ENCODE assay signal across 10 cellular contexts in genomic region chr7:106064329-106064728, GRCh38. TPM values are rescaled to one million over a fixed set of nuclear protein-coding genes. Genes with fewer than 3 reads are reported as not detected.
DNase-seq lines count a peak whose midpoint lies in the region; ATAC-seq, FAIRE-seq and TF ChIP-seq lines count a peak whose summit lies in the region.
"Had no signal": no experiment of that assay in that cellular context is flagged by ENCODE, and none has a peak within 500 bp of the region (broad histone marks: within the 10 kb centered on the region; RNA-seq: fewer than 3 reads in every experiment).

No MANE protein-coding gene starts in this region.

- H3K79me2 ChIP-seq in HCT116 (ENCODE audit: insufficient read depth, low read length) (no peaks in the 10 kb centered on the region), PC-9 (ENCODE audit: low read depth) (no peaks in the 10 kb centered on the region), keratinocyte (ENCODE audit: control insufficient read depth, insufficient read depth, low read length) (no peaks in the 10 kb centered on the region)

- BruUV-seq in HCT116 (replicated peaks; lab: Mats Ljungman, UMichigan): no TSS peak
- BruUV-seq in PC-9 (replicated peaks; lab: Mats Ljungman, UMichigan): no TSS peak

- CTCF ChIA-PET in HCT116 (lab: Charles Lee): interaction anchor here (1.3 to 2.7 kb wide), 2 partner anchors 9 to 89 kb away, joined by 5 to 14 read pairs; no protein-coding TSS in a partner anchor
- CTCF ChIA-PET in PC-9 (lab: Charles Lee): no interaction called here
- CTCF ChIA-PET in CD8-positive, alpha-beta memory T cell (lab: Charles Lee): interaction anchor here (1.4 kb wide), 1 partner anchor 9 kb away, joined by 3 read pairs; no protein-coding TSS in a partner anchor
- CTCF ChIA-PET in HEK293T (lab: Yijun Ruan, JAX): no interaction called here

- no peak for TF ChIP-seq POLR2A in HCT116 (IDR thresholded peaks at IDR 0.05; ENCODE audit: borderline replicate concordance, extremely low read depth, insufficient read depth, insufficient read length)
- TF ChIP-seq POLR2A in stomach (IDR thresholded peaks at IDR 0.05): no peak

- no peaks in the 10 kb centered on the region for H3K36me3 Mint-ChIP-seq in CD8-positive, alpha-beta memory T cell
- H3K36me3 Mint-ChIP-seq: activated naive CD8-positive, alpha-beta T cell had no signal

- TF ChIP-seq RAD21 in HCT116 (IDR thresholded peaks at IDR 0.05; ENCODE audit: low read depth): no peak

- no peak for TF ChIP-seq EP300 in stomach (IDR thresholded peaks at IDR 0.05)

- POLR2A ChIA-PET in HCT116 (lab: Charles Lee): no interaction called here
- POLR2A ChIA-PET in PC-9 (lab: Charles Lee; ENCODE audit: unreplicated experiment): interaction anchor here (0.6 to 1.1 kb wide), 2 partner anchors 13 to 48 kb away, joined by 3 to 14 read pairs; partner anchors contain the start of gene SYPL1
- POLR2A ChIA-PET in CD8-positive, alpha-beta memory T cell (lab: Charles Lee): no interaction called here
- POLR2A ChIA-PET in HEK293T (lab: Yijun Ruan, JAX): interaction anchor here (1.7 kb wide), 1 partner anchor 49 kb away, joined by 3 read pairs; no protein-coding TSS in a partner anchor

- no peak for TF ChIP-seq CTCF in HCT116 (IDR thresholded peaks at IDR 0.05 in 2 of 3, conservative IDR thresholded peaks at IDR 0.05 in 1 of 3; ENCODE audit: borderline replicate concordance in 1 of 3, insufficient read depth in 1 of 3, low read depth in 2 of 3, low read length in 2 of 3)
- TF ChIP-seq CTCF in PC-9 (conservative IDR thresholded peaks at IDR 0.05): no peak
- no peak for TF ChIP-seq CTCF in keratinocyte (optimal IDR thresholded peaks at IDR 0.05 in 1 of 3, IDR thresholded peaks at IDR 0.05 in 1 of 3, conservative IDR thresholded peaks at IDR 0.05 in 1 of 3; ENCODE audit: extremely low read depth in 1 of 3, insufficient read depth in 2 of 3, low read length in 3 of 3)
- no peak for TF ChIP-seq CTCF in stomach (IDR thresholded peaks at IDR 0.05)

- H3K27me3 ChIP-seq in HCT116 (ENCODE audit: insufficient read depth, low read length) (no peaks in the 10 kb centered on the region), PC-9 (ENCODE audit: insufficient read depth, low read depth) (no peaks in the 10 kb centered on the region), keratinocyte (ENCODE audit: control insufficient read depth, extremely low read depth, insufficient read depth, low read length) (no peaks in the 10 kb centered on the region), stomach (no peaks in the 10 kb centered on the region)
- H3K27me3 ChIP-seq in CD8-positive, alpha-beta memory T cell (ENCODE audit: insufficient read depth, low read length, poor library complexity, severe bottlenecking): no peaks in the 10 kb centered on the region

- peak overlapping the region in 1 of 2 experiments; percentile 49; a peak in 2 of 4 replicates for H3K4me3 ChIP-seq in HCT116 (replicated peaks in 1 of 2; ENCODE audit: low read depth in 1 of 2, low read length in 2 of 2)
- H3K4me3 ChIP-seq in PC-9: no peak overlapping the region
- H3K4me3 ChIP-seq in keratinocyte (ENCODE audit: control insufficient read depth in 2 of 3, extremely low read depth in 1 of 3, insufficient read depth in 2 of 3, low read depth in 1 of 3, low read length in 3 of 3): no peak overlapping the region
- H3K4me3 ChIP-seq in stomach: no peak overlapping the region
- no peak overlapping the region for H3K4me3 ChIP-seq in CD8-positive, alpha-beta memory T cell (ENCODE audit: low read length)

- H3K27ac Mint-ChIP-seq in CD8-positive, alpha-beta memory T cell: no peak overlapping the region
- peak overlapping the region in 1 of 2 donors; percentile 72 for H3K27ac Mint-ChIP-seq in stimulated activated naive CD8-positive, alpha-beta T cell treated with anti-CD3 and anti-CD28 coated beads, Interleukin-15, amount 100 ng/mL, for 72 hours
- H3K27ac Mint-ChIP-seq: activated naive CD8-positive, alpha-beta T cell; T-helper 2 cell treated with Interferon-gamma antibody and Interleukin-4, amounts not matched to agents 5 μg/mL and 100 μg/mL, for 36 hours had no signal

- H3K9me2 ChIP-seq in HCT116 (ENCODE audit: insufficient read depth) (no peaks in the 10 kb centered on the region), PC-9 (ENCODE audit: insufficient read depth) (no peaks in the 10 kb centered on the region)

- H3K4me1 ChIP-seq in HCT116 (ENCODE audit: control insufficient read depth in 1 of 2, insufficient read depth in 2 of 2, low read length in 2 of 2): peaks cover 15 to 40% of the 10 kb centered on the region in 2 experiments
- H3K4me1 ChIP-seq in PC-9 (replicated peaks; ENCODE audit: insufficient read depth): peaks cover 84% of the 10 kb centered on the region
- peaks cover 77% of the 10 kb centered on the region for H3K4me1 ChIP-seq in keratinocyte (ENCODE audit: control insufficient read depth, extremely low read depth, insufficient read depth, low read length)
- peaks cover 41 to 66% (median 50%) of the 10 kb centered on the region in 4 donors for H3K4me1 ChIP-seq in stomach
- no peaks in the 10 kb centered on the region for H3K4me1 ChIP-seq in CD8-positive, alpha-beta memory T cell (ENCODE audit: insufficient read depth, low read length)

- H3K9ac ChIP-seq in HCT116 (ENCODE audit: low read length) (peak overlapping the region; percentile 52), keratinocyte (ENCODE audit: control insufficient read depth, extremely low read depth, insufficient read depth, low read length) (peak overlapping the region; percentile 8)

- H3K4me2 ChIP-seq in HCT116 (ENCODE audit: low read length) (peak overlapping the region; percentile 87), PC-9 (peak overlapping the region; percentile 99), keratinocyte (ENCODE audit: control insufficient read depth, extremely low read depth, insufficient read depth, low read depth, low read length) (peak overlapping the region; percentile 78)

- no peaks in the 10 kb centered on the region for H3K9me3 Mint-ChIP-seq in CD8-positive, alpha-beta memory T cell
- no peaks in the 10 kb centered on the region for H3K9me3 Mint-ChIP-seq in stimulated activated naive CD8-positive, alpha-beta T cell treated with anti-CD3 and anti-CD28 coated beads, Interleukin-15, amount 100 ng/mL, for 72 hours
- H3K9me3 Mint-ChIP-seq: T-helper 2 cell treated with Interferon-gamma antibody and Interleukin-4, amounts not matched to agents 5 μg/mL and 100 μg/mL, for 36 hours had no signal

- dilution Hi-C loops in keratinocyte (cut with MboI; ENCODE audit: extremely low pct_ligation_motif_present, low sequenced_read_pairs): no loop called here

- no peak for DNase-seq in HCT116 (ENCODE audit: low read depth, low spot score)
- no peak for DNase-seq in PC-9
- DNase-seq in keratinocyte (ENCODE audit: low read depth, low spot score): no peak
- no peak for DNase-seq in stomach
- DNase-seq in CD8-positive, alpha-beta memory T cell: no peak
- no peak for DNase-seq in HEK293T (ENCODE audit: extremely low spot score)
- DNase-seq in stimulated activated naive CD8-positive, alpha-beta T cell treated with anti-CD3 and anti-CD28 coated beads, Interleukin-15, amount 100 ng/mL, for 72 hours: no peak
- DNase-seq in GOT3 (lab: John Stamatoyannopoulos, UW): no peak

- no peaks in the 10 kb centered on the region for H3K36me3 ChIP-seq in HCT116 (ENCODE audit: control insufficient read depth in 1 of 2, insufficient read depth in 2 of 2, low read length in 2 of 2)
- H3K36me3 ChIP-seq in PC-9 (ENCODE audit: low read depth): no peaks in the 10 kb centered on the region
- H3K36me3 ChIP-seq in keratinocyte (ENCODE audit: control insufficient read depth in 2 of 2, extremely low read depth in 1 of 2, insufficient read depth in 2 of 2, low read length in 2 of 2): no peaks in the 10 kb centered on the region
- H3K36me3 ChIP-seq in stomach: no peaks in the 10 kb centered on the region
- no peaks in the 10 kb centered on the region for H3K36me3 ChIP-seq in CD8-positive, alpha-beta memory T cell (ENCODE audit: insufficient read depth, low read length)

- peaks cover 61% of the 10 kb centered on the region for H3F3A ChIP-seq in PC-9 (ENCODE audit: insufficient read depth, low read depth)

- H3K4me1 Mint-ChIP-seq in CD8-positive, alpha-beta memory T cell: peaks cover 9 to 14% (median 11%) of the 10 kb centered on the region in 3 donors
- H3K4me1 Mint-ChIP-seq in stimulated activated naive CD8-positive, alpha-beta T cell treated with anti-CD3 and anti-CD28 coated beads, Interleukin-15, amount 100 ng/mL, for 72 hours: peaks cover 50% of the 10 kb centered on the region

- ATAC-seq in HCT116: peak; percentile 28
- no peak for ATAC-seq in stimulated activated naive CD8-positive, alpha-beta T cell treated with anti-CD3 and anti-CD28 coated beads, Interleukin-15, amount 100 ng/mL, for 72 hours

- no peak overlapping the region for H3K4me3 Mint-ChIP-seq in CD8-positive, alpha-beta memory T cell
- no peak overlapping the region for H3K4me3 Mint-ChIP-seq in stimulated activated naive CD8-positive, alpha-beta T cell treated with anti-CD3 and anti-CD28 coated beads, Interleukin-15, amount 100 ng/mL, for 72 hours
- H3K4me3 Mint-ChIP-seq: activated naive CD8-positive, alpha-beta T cell; T-helper 2 cell treated with Interferon-gamma antibody and Interleukin-4, amounts not matched to agents 5 μg/mL and 100 μg/mL, for 36 hours had no signal

- RAD21 ChIA-PET in HCT116 (lab: Charles Lee; ENCODE audit: low non-redundant PET in 1 of 2, low total read pairs in 2 of 2, uncharacterized antibody in 2 of 2, unreplicated experiment in 2 of 2): no interaction called here

- no peaks in the 10 kb centered on the region for H4K20me1 ChIP-seq in HCT116 (ENCODE audit: insufficient read depth)
- no peaks in the 10 kb centered on the region for H4K20me1 ChIP-seq in PC-9 (ENCODE audit: insufficient read depth)
- H4K20me1 ChIP-seq in keratinocyte (ENCODE audit: control insufficient read depth, extremely low read depth, insufficient read depth, low read length): no peaks in the 10 kb centered on the region

- intact Hi-C loops in HCT116 (cut with micrococcal nuclease): no loop called here
- intact Hi-C loops in PC-9 (cut with micrococcal nuclease; ENCODE audit: unreplicated experiment): loop anchor here (2.0 kb wide), 1 partner anchor 1104 kb away; the partner anchor contains the start of gene HBP1
- intact Hi-C loops in stomach (cut with DNase I; ENCODE audit: low total_unique reads): loop anchor here (10.0 kb wide), 1 partner anchor 50 kb away; the partner anchor contains the start of gene SYPL1

- no peak for FAIRE-seq in keratinocyte (lab: Jason Lieb, UNC)

- H3K27ac ChIP-seq in HCT116 (ENCODE audit: low read depth, low read length) (peak overlapping the region; percentile 55; the same call in 1 of the 2 replicates), PC-9 (peak overlapping the region; percentile 98), keratinocyte (ENCODE audit: control insufficient read depth, insufficient read depth, low read length) (peak overlapping the region; percentile 83), stomach (peak overlapping the region; percentile 77 to 92 (median 84))
- no peak overlapping the region for H3K27ac ChIP-seq in CD8-positive, alpha-beta memory T cell (ENCODE audit: low read depth, low read length)

- peak overlapping the region; percentile 84 for H2AFZ ChIP-seq in HCT116 (ENCODE audit: low read depth, low read length, poor library complexity, severe bottlenecking)
- no peak overlapping the region for H2AFZ ChIP-seq in PC-9
- H2AFZ ChIP-seq in keratinocyte (ENCODE audit: control insufficient read depth, low read length): no peak overlapping the region

- H3K9me3 ChIP-seq in HCT116 (ENCODE audit: control insufficient read depth in 1 of 2, insufficient read depth in 1 of 2, low read depth in 1 of 2, low read length in 2 of 2): no peaks in the 10 kb centered on the region
- H3K9me3 ChIP-seq in PC-9 (ENCODE audit: insufficient read depth, low read depth): no peaks in the 10 kb centered on the region
- no peaks in the 10 kb centered on the region for H3K9me3 ChIP-seq in keratinocyte (ENCODE audit: control insufficient read depth, low read depth, low read length)
- H3K9me3 ChIP-seq in stomach: no peaks in the 10 kb centered on the region
- no peaks in the 10 kb centered on the region for H3K9me3 ChIP-seq in CD8-positive, alpha-beta memory T cell (ENCODE audit: low read length)

- H3K9me1 ChIP-seq in keratinocyte (ENCODE audit: control insufficient read depth, extremely low read depth, insufficient read depth, low read length): no peaks in the 10 kb centered on the region

- no peaks in the 10 kb centered on the region for H3K27me3 Mint-ChIP-seq in CD8-positive, alpha-beta memory T cell
- H3K27me3 Mint-ChIP-seq in stimulated activated naive CD8-positive, alpha-beta T cell treated with anti-CD3 and anti-CD28 coated beads, Interleukin-15, amount 100 ng/mL, for 72 hours: no peaks in the 10 kb centered on the region
- H3K27me3 Mint-ChIP-seq: activated naive CD8-positive, alpha-beta T cell had no signal

- 68 to 83% (median 72%) methylated on average over 7 to 9 of the region's 9 CpGs for WGBS in stomach, 5 donors

RNA-seq across cellular contexts. Expression of gene SYPL1, which starts 47.8 kb away (rescaled TPM):
- total RNA-seq in HCT116 (2021; ENCODE audit: unreplicated experiment) (78.0 TPM), PC-9 (2021) (83.9 and 102 TPM in 2 replicates), stomach (100 to 1,000 TPM in 3 of 5 donors, 10 to 100 TPM in 1, 1 to 10 TPM in 1; 5.2 to 157 (median 103) TPM)
- 37.8 and 46.5 TPM in 2 replicates for polyA plus RNA-seq in HCT116 (2012)
- polyA plus RNA-seq in keratinocyte (152 to 254 TPM (median 169 TPM) in 3 replicates), stomach (10 to 100 TPM; 42.2 to 80.0 (median 49.9) TPM)
- polyA plus RNA-seq in keratinocyte (2011; ENCODE audit: low read depth): 23.2 TPM
- 84.0 and 178 TPM in 2 replicates for polyA plus RNA-seq in keratinocyte (2011; cell fraction: cytosol; rRNA removed)
- 192 and 248 TPM in 2 replicates for polyA plus RNA-seq in keratinocyte (2011; cell fraction: nucleus; rRNA removed)
- polyA plus RNA-seq in keratinocyte (2012; ENCODE audit: low replicate concordance): 104 and 146 TPM in 2 replicates
- 60.7 to 198 TPM (median 188 TPM) in 3 replicates for polyA minus RNA-seq in keratinocyte
- 101 TPM for polyA minus RNA-seq in keratinocyte (2011; cell fraction: cytosol; rRNA and poly(A)+ RNA removed)
- polyA minus RNA-seq in keratinocyte (2011; cell fraction: nucleus; rRNA and poly(A)+ RNA removed): 91.1 and 162 TPM in 2 replicates
- 10 to 100 TPM; 33.1 to 33.7 TPM for total RNA-seq in CD8-positive, alpha-beta memory T cell
- 63.0 TPM for polyA plus RNA-seq in CD8-positive, alpha-beta memory T cell

Comparison
In these comparisons a context has a peak if more than half of its experiments do, and no peak if none do; other contexts are left out.
1. CTCF ChIA-PET loops: an anchor here in HCT116 (1.3 to 2.7 kb wide) and CD8-positive, alpha-beta memory T cell (1.4 kb wide); none called in PC-9 and HEK293T.
2. POLR2A ChIA-PET loops: an anchor here in PC-9 (0.6 to 1.1 kb wide) and HEK293T (1.7 kb wide); none called in HCT116 and CD8-positive, alpha-beta memory T cell.